Comparison of ENCODE assay signal across 1 cellular context in genomic region chr3:54122046-54122801, GRCh38.
TF ChIP-seq lines count a peak whose summit lies in the region.

Gene CACNA2D3, plus strand, starts transcription at chr3:54122552.

TF ChIP-seq in GM23338, 12 proteins besides CTCF, POLR2A, EP300 and RAD21 (continued from another document):
- no peak for TF ChIP-seq ZNF462 (CRISPR knock-in tag; IDR thresholded peaks at IDR 0.05)
- TF ChIP-seq STAT1 (IDR thresholded peaks at IDR 0.05; ENCODE audit: unreplicated experiment) = no peak
- TF ChIP-seq EZH2 (IDR thresholded peaks at IDR 0.05; ENCODE audit: low read depth, unreplicated experiment) = no peak
- no peak for TF ChIP-seq JUNB (IDR thresholded peaks at IDR 0.05; ENCODE audit: unreplicated experiment)
- TF ChIP-seq CREB1 (CRISPR knock-in tag; IDR thresholded peaks at IDR 0.05; ENCODE audit: low read depth) = no peak
- TF ChIP-seq REST (IDR thresholded peaks at IDR 0.05; ENCODE audit: unreplicated experiment) = no peak
- no peak for TF ChIP-seq ZNF331 (CRISPR knock-in tag; IDR thresholded peaks at IDR 0.05; ENCODE audit: low read depth)
- no peak for TF ChIP-seq ETS1 (IDR thresholded peaks at IDR 0.05)
- no peak for TF ChIP-seq NANOG (IDR thresholded peaks at IDR 0.05; ENCODE audit: borderline replicate concordance)
- no peak for TF ChIP-seq EZH2phosphoT487 (IDR thresholded peaks at IDR 0.05; ENCODE audit: unreplicated experiment)
TF ChIP-seq in GM23338: peak in this region for 0.
